Comparison of ENCODE assay signal across 13 cellular contexts in genomic region chr9:14098102-14098501, GRCh38.
A peak's percentile ranks its signal among the peaks of the same experiment; 100 is the strongest.
DNase-seq lines count a peak whose midpoint lies in the region; ATAC-seq and TF ChIP-seq lines count a peak whose summit lies in the region.
"Had no signal": no experiment of that assay in that cellular context is flagged by ENCODE, and none has a peak within 500 bp of the region (broad histone marks: within the 10 kb centered on the region; RNA-seq: fewer than 3 reads in every experiment).

No MANE protein-coding gene starts in this region.

- H2BK120ac ChIP-seq in IMR-90 (ENCODE audit: low read depth, low read length) (no peak overlapping the region), H9 (ENCODE audit: low read depth, low read length, poor library complexity, severe bottlenecking) (no peak overlapping the region)

- no peaks in the 10 kb centered on the region for H3K4me1 Mint-ChIP-seq in natural killer cell
- peaks cover 43 to 44% of the 10 kb centered on the region in 2 experiments for H3K4me1 Mint-ChIP-seq in H9
- H3K4me1 Mint-ChIP-seq: activated CD4-positive, alpha-beta T cell treated with anti-CD3 and anti-CD28 coated beads, Interleukin-2, amount 10 ng/mL, durations not matched to agents 24 days and 14 days had no signal

- H3K36me3 Mint-ChIP-seq in natural killer cell, result no peaks in the 10 kb centered on the region
- no peaks in the 10 kb centered on the region for H3K36me3 Mint-ChIP-seq in H9 (ENCODE audit: insufficient read depth in 1 of 3, low read depth in 3 of 3)

- H3K9ac ChIP-seq in IMR-90 (ENCODE audit: low read depth, low read length) (no peak overlapping the region), smooth muscle cell (ENCODE audit: low read depth) (peak overlapping the region; percentile 93), H9 (ENCODE audit: extremely low read depth, insufficient read length, low read length) (no peak overlapping the region)

- DNase-seq in IMR-90 (peak; percentile 70), RWPE2 (ENCODE audit: low spot score) (no peak), fibroblast of peridontal ligament (ENCODE audit: extremely low read depth) (peak; percentile 57), smooth muscle cell (lab: John Stamatoyannopoulos, UW; ENCODE audit: unreplicated experiment) (no peak), natural killer cell (no peak), H9 (no peak)
- DNase-seq: activated CD4-positive, alpha-beta T cell treated with anti-CD3 and anti-CD28 coated beads, Interleukin-2, amount 10 ng/mL, durations not matched to agents 24 days and 14 days; activated T-cell treated with anti-CD3 and anti-CD28 coated beads, Interleukin-2, amount 50 U/mL, for 72 hours; hypothalamus; KBM-7; NCI-H2171; retina had no signal

- H4K91ac ChIP-seq in IMR-90 (ENCODE audit: insufficient read depth, low read depth, low read length) (no peak overlapping the region), H9 (ENCODE audit: insufficient read length, low read depth, low read length) (no peak overlapping the region)

- H3F3A ChIP-seq in smooth muscle cell (ENCODE audit: low read depth), result no peaks in the 10 kb centered on the region

- no peaks in the 10 kb centered on the region for H3K79me2 ChIP-seq in smooth muscle cell (ENCODE audit: low read depth)
- no peaks in the 10 kb centered on the region for H3K79me2 ChIP-seq in H9 (ENCODE audit: insufficient read depth, low read length)

- H3K79me1 ChIP-seq in IMR-90 (ENCODE audit: low read depth in 1 of 2, low read length in 2 of 2), result no peaks in the 10 kb centered on the region
- no peaks in the 10 kb centered on the region for H3K79me1 ChIP-seq in H9 (ENCODE audit: insufficient read depth, low read depth, low read length, poor library complexity, severe bottlenecking)

- H3K27ac ChIP-seq in IMR-90 (ENCODE audit: insufficient read depth, low read length), result no peak overlapping the region
- H3K27ac ChIP-seq in RWPE2 (ENCODE audit: poor library complexity, severe bottlenecking), result peak overlapping the region; percentile 97
- peak overlapping the region; percentile 92 for H3K27ac ChIP-seq in smooth muscle cell (ENCODE audit: low read depth)
- no peak overlapping the region for H3K27ac ChIP-seq in H9 (ENCODE audit: insufficient read length, low read depth, low read length)

- H3K4me1 ChIP-seq in IMR-90 (ENCODE audit: control insufficient read depth, insufficient read depth, low read length) (no peaks in the 10 kb centered on the region), RWPE2 (ENCODE audit: insufficient read depth, poor library complexity, severe bottlenecking) (peaks cover 41% of the 10 kb centered on the region), smooth muscle cell (ENCODE audit: low read depth) (peaks cover 23% of the 10 kb centered on the region), H9 (ENCODE audit: insufficient read depth, low read length) (no peaks in the 10 kb centered on the region)

- H3K27ac Mint-ChIP-seq in natural killer cell (no peak overlapping the region), H9 (no peak overlapping the region)
- H3K27ac Mint-ChIP-seq: activated CD4-positive, alpha-beta T cell treated with anti-CD3 and anti-CD28 coated beads, Interleukin-2, amount 10 ng/mL, durations not matched to agents 24 days and 14 days; activated T-cell treated with anti-CD3 and anti-CD28 coated beads, Interleukin-2, amount 50 U/mL, for 72 hours had no signal

- no peaks in the 10 kb centered on the region for H3K36me3 ChIP-seq in IMR-90 (ENCODE audit: control insufficient read depth, insufficient read depth, low read length)
- H3K36me3 ChIP-seq in RWPE2 (ENCODE audit: low read depth), result peaks cover 32% of the 10 kb centered on the region; the same call in 1 of the 2 replicates
- no peaks in the 10 kb centered on the region for H3K36me3 ChIP-seq in smooth muscle cell (ENCODE audit: low read depth)

- no peak overlapping the region for H4K5ac ChIP-seq in IMR-90 (ENCODE audit: low read depth, low read length)
- no peak overlapping the region for H4K5ac ChIP-seq in H9 (ENCODE audit: insufficient read length, low read depth, low read length)

- H4K8ac ChIP-seq in IMR-90 (ENCODE audit: low read depth in 2 of 2, low read length in 2 of 2) (no peak overlapping the region), H9 (replicated peaks; ENCODE audit: insufficient read length, low read depth, low read length) (no peak overlapping the region)

- no peak for TF ChIP-seq POLR2A in IMR-90 (IDR thresholded peaks at IDR 0.05; ENCODE audit: low read depth, low read length)

- dilution Hi-C loops in IMR-90 (cut with HindIII; ENCODE audit: low sequenced_read_pairs, unreplicated experiment), result no loop called here

- no peak overlapping the region for H3K18ac ChIP-seq in IMR-90 (ENCODE audit: low read depth, low read length)
- H3K18ac ChIP-seq in H9 (ENCODE audit: insufficient read length, low read depth, low read length), result no peak overlapping the region

- H3K9me3 ChIP-seq in IMR-90 (ENCODE audit: control insufficient read depth, insufficient read depth, low read length) (no peaks in the 10 kb centered on the region), RWPE2 (ENCODE audit: severe bottlenecking) (no peaks in the 10 kb centered on the region), smooth muscle cell (replicated peaks; ENCODE audit: low read depth) (no peaks in the 10 kb centered on the region), H9 (ENCODE audit: control insufficient read depth, low read depth, low read length) (no peaks in the 10 kb centered on the region)

- no TSS peak for BruUV-seq in IMR-90 (replicated peaks; lab: Mats Ljungman, UMichigan)

- no peak overlapping the region for H2BK20ac ChIP-seq in IMR-90 (ENCODE audit: low read depth, low read length)
- H2BK20ac ChIP-seq in H9 (ENCODE audit: low read depth, low read length, poor library complexity, severe bottlenecking), result no peak overlapping the region

- TF ChIP-seq CTCF in IMR-90 (conservative IDR thresholded peaks at IDR 0.05; ENCODE audit: low read depth, low read length) (no peak), RWPE2 (IDR thresholded peaks at IDR 0.05; ENCODE audit: poor library complexity, severe bottlenecking) (no peak), smooth muscle cell (IDR thresholded peaks at IDR 0.05; ENCODE audit: borderline replicate concordance, insufficient read depth, poor library complexity, severe bottlenecking) (no peak), natural killer cell (IDR thresholded peaks at IDR 0.05) (no peak), H9 (conservative IDR thresholded peaks at IDR 0.05) (no peak)

- peaks cover 5% of the 10 kb centered on the region for H3K27me3 ChIP-seq in IMR-90 (ENCODE audit: control insufficient read depth, insufficient read depth, low read length)
- no peaks in the 10 kb centered on the region for H3K27me3 ChIP-seq in RWPE2 (ENCODE audit: insufficient read depth, poor library complexity, severe bottlenecking)
- H3K27me3 ChIP-seq in smooth muscle cell (ENCODE audit: low read depth), result no peaks in the 10 kb centered on the region
- no peaks in the 10 kb centered on the region for H3K27me3 ChIP-seq in H9 (ENCODE audit: insufficient read depth, low read length)

- H3K9me3 Mint-ChIP-seq in natural killer cell (peaks cover 0 to 2% of the 10 kb centered on the region in 2 donors), H9 (no peaks in the 10 kb centered on the region)
- H3K9me3 Mint-ChIP-seq: activated CD4-positive, alpha-beta T cell treated with anti-CD3 and anti-CD28 coated beads, Interleukin-2, amount 10 ng/mL, durations not matched to agents 24 days and 14 days; activated T-cell treated with anti-CD3 and anti-CD28 coated beads, Interleukin-2, amount 50 U/mL, for 72 hours had no signal

- H2BK15ac ChIP-seq in IMR-90 (ENCODE audit: low read depth, low read length) (no peak overlapping the region), H9 (ENCODE audit: low read depth, low read length) (no peak overlapping the region)

- no peak overlapping the region for H2AK9ac ChIP-seq in IMR-90 (replicated peaks; ENCODE audit: low read depth, low read length, poor library complexity)

- H3K56ac ChIP-seq in IMR-90 (ENCODE audit: extremely low read depth, insufficient read depth, low read length) (no peak overlapping the region), H9 (ENCODE audit: insufficient read length, low read depth, low read length) (no peak overlapping the region)

- POLR2A ChIA-PET in IMR-90 (lab: Charles Lee; ENCODE audit: unreplicated experiment), result no interaction called here

- no peak overlapping the region for H3K4me3 ChIP-seq in IMR-90 (ENCODE audit: insufficient read depth, low read depth, low read length)
- no peak overlapping the region for H3K4me3 ChIP-seq in RWPE2 (ENCODE audit: severe bottlenecking)
- H3K4me3 ChIP-seq in smooth muscle cell, result no peak overlapping the region

- intact Hi-C loops in IMR-90 (cut with micrococcal nuclease) (loop anchor here (5.0 to 10.0 kb wide), 2 partner anchors 224 to 337 kb away; no protein-coding TSS in a partner anchor), natural killer cell (cut with micrococcal nuclease) (no loop called here)

- H3K4ac ChIP-seq in IMR-90 (ENCODE audit: low read depth, low read length), result no peak overlapping the region
- no peak overlapping the region for H3K4ac ChIP-seq in H9 (ENCODE audit: low read depth, low read length)

- H3T11ph ChIP-seq in H9 (ENCODE audit: low read length), result no peak overlapping the region

- in situ Hi-C loops in IMR-90 (cut with MboI; ENCODE audit: low sequenced_read_pairs), result no loop called here

- WGBS in IMR-90 (ENCODE audit: extremely low coverage in 2 of 2, insufficient read length in 1 of 2), 2 experiments, result no CpG with 5 or more reads among the region's 4 CpGs
- WGBS in smooth muscle cell (ENCODE audit: low lambda C conversion rate), result 36% methylated on average over 4 of the region's 4 CpGs
- WGBS in H9 (ENCODE audit: extremely low coverage, insufficient read length, low lambda C conversion rate), result no CpG with 5 or more reads among the region's 4 CpGs

- H2AK5ac ChIP-seq in IMR-90 (ENCODE audit: low read depth, low read length) (no peak overlapping the region), H9 (ENCODE audit: insufficient read length, low read length) (no peak overlapping the region)

- CTCF ChIA-PET in IMR-90 (lab: Yijun Ruan, JAX), result no interaction called here

- H3K27me3 Mint-ChIP-seq in natural killer cell (ENCODE audit: low read depth in 2 of 2) (no peaks in the 10 kb centered on the region), H9 (ENCODE audit: low read depth) (no peaks in the 10 kb centered on the region)
- H3K27me3 Mint-ChIP-seq: activated CD4-positive, alpha-beta T cell treated with anti-CD3 and anti-CD28 coated beads, Interleukin-2, amount 10 ng/mL, durations not matched to agents 24 days and 14 days had no signal

- H3K4me2 ChIP-seq in IMR-90 (ENCODE audit: low read depth, low read length) (peak overlapping the region; percentile 39), smooth muscle cell (peak overlapping the region; percentile 80), H9 (ENCODE audit: insufficient read depth, insufficient read length, low read length) (no peak overlapping the region)

- ATAC-seq in IMR-90 (ENCODE audit: low read depth) (peak; percentile 71), RWPE2 (ENCODE audit: low read depth) (0 out of 3 replicates have a peak, but pooled peaks have one; percentile 3), natural killer cell (no peak), HG03159 (IDR thresholded peaks at IDR 0.05; ENCODE audit: unreplicated experiment) (no peak)
- ATAC-seq: activated T-cell treated with anti-CD3 and anti-CD28 coated beads, Interleukin-2, amount 50 U/mL, for 72 hours had no signal

- TF ChIP-seq RAD21 in IMR-90 (IDR thresholded peaks at IDR 0.05; ENCODE audit: low read length), result no peak

- no peak overlapping the region for H2AFZ ChIP-seq in IMR-90 (replicated peaks; ENCODE audit: low read length, poor library complexity)
- H2AFZ ChIP-seq in smooth muscle cell (ENCODE audit: low read depth), result no peak overlapping the region
- no peak overlapping the region for H2AFZ ChIP-seq in H9 (ENCODE audit: low read length)

- no peaks in the 10 kb centered on the region for H3K23me2 ChIP-seq in H9 (ENCODE audit: insufficient read length, low read depth, low read length, poor library complexity, severe bottlenecking)

- H3K4me3 Mint-ChIP-seq in natural killer cell (no peak overlapping the region), H9 (no peak overlapping the region)
- H3K4me3 Mint-ChIP-seq: activated CD4-positive, alpha-beta T cell treated with anti-CD3 and anti-CD28 coated beads, Interleukin-2, amount 10 ng/mL, durations not matched to agents 24 days and 14 days; activated T-cell treated with anti-CD3 and anti-CD28 coated beads, Interleukin-2, amount 50 U/mL, for 72 hours had no signal

- H4K20me1 ChIP-seq in IMR-90 (ENCODE audit: insufficient read depth, low read length) (no peaks in the 10 kb centered on the region), smooth muscle cell (ENCODE audit: low read depth) (no peaks in the 10 kb centered on the region), H9 (ENCODE audit: control insufficient read depth, insufficient read depth, insufficient read length) (no peaks in the 10 kb centered on the region)

- H3K14ac ChIP-seq in IMR-90 (replicated peaks; ENCODE audit: low read depth, low read length), result no peak overlapping the region
- no peak overlapping the region for H3K14ac ChIP-seq in H9 (ENCODE audit: insufficient read depth, low read length)

- H3K23ac ChIP-seq in IMR-90 (ENCODE audit: low read depth, low read length), result no peak overlapping the region
- H3K23ac ChIP-seq in H9 (ENCODE audit: insufficient read length, low read depth, low read length), result no peak overlapping the region

- no peak overlapping the region for H2BK12ac ChIP-seq in H9 (ENCODE audit: insufficient read length, low read depth, low read length)

- H3K9me1 ChIP-seq in IMR-90 (ENCODE audit: insufficient read depth, low read length), result no peaks in the 10 kb centered on the region

- H2BK5ac ChIP-seq in IMR-90 (ENCODE audit: low read depth, low read length, poor library complexity, severe bottlenecking), result no peak overlapping the region
- no peak overlapping the region for H2BK5ac ChIP-seq in H9 (ENCODE audit: insufficient read length, low read length)

Comparison
In these comparisons a context has a peak if more than half of its experiments do, and no peak if none do; other contexts are left out.
1. ATAC-seq: peak in IMR-90 (single experiment) and RWPE2 (single experiment); none in natural killer cell (0 of 3) and HG03159 (single experiment).
2. DNase-seq: peak in IMR-90 (single experiment) and fibroblast of peridontal ligament (single experiment); none in RWPE2 (single experiment), smooth muscle cell (single experiment), natural killer cell (single experiment) and H9 (single experiment).
3. H3K27ac ChIP-seq: peak in RWPE2 (single experiment) and smooth muscle cell (single experiment); none in IMR-90 (single experiment) and H9 (single experiment).